In the genomic region with DNA sequence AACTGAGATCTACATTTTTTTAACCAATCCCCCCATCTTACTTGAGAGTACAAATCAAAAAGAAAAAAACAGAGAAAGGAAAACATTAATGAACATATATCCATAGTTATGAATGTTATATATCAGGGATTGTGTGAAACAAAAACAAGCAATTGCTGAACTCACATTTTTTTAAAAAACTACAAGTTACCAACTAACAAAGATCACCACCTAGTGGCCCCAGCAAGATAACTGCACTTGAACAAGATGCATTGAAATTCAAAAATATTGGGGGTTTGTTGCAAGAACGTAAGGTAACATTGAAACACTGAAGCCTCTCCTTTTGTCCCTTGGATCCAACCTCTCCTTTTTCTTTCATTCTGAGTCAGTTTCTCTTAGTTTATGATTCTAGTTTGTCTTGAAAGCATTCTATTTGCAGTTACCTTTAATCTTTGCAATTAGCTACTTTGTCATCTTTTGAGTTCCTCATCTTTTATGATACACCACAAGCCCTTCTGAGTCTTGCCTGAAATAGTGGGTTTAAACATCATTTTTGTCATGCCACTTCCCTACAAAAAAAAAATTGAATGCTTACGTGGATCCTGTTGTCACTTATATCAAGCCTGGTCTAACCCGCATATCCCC, we compare ENCODE assay signal across 8 cellular contexts.
DNase-seq lines count a peak whose midpoint lies in the region; ATAC-seq and TF ChIP-seq lines count a peak whose summit lies in the region.

No MANE protein-coding gene starts in this region.

- intact Hi-C loops in sigmoid colon (cut with DNase I), result no loop called here

- WGBS in sigmoid colon, 2 donors, result 52 to 62% methylated on average over 3 of the region's 3 CpGs

- TF ChIP-seq EP300 in sigmoid colon (IDR thresholded peaks at IDR 0.05), result no peak

- H3K27me3 ChIP-seq in sigmoid colon, result no peaks in the 10 kb centered on the region

- H3K4me3 ChIP-seq in fibroblast of mammary gland (ENCODE audit: control insufficient read depth, low read depth, low read length) (no peak overlapping the region), sigmoid colon (no peak overlapping the region)

- no peaks in the 10 kb centered on the region for H3K36me3 ChIP-seq in sigmoid colon

- DNase-seq in SIG-M5 treated with dmso at 0.1 percent for 504 hours (lab: John Stamatoyannopoulos, UW; ENCODE audit: unreplicated experiment) (peak; percentile 54), SIG-M5 (lab: John Stamatoyannopoulos, UW) (no peak), RKO (ENCODE audit: low spot score) (peak; percentile 77), fibroblast of mammary gland (ENCODE audit: low read depth) (peak; percentile 65), sigmoid colon (no peak), GDM1 (lab: John Stamatoyannopoulos, UW) (no peak)

- H3K27ac ChIP-seq in sigmoid colon, result no peak overlapping the region

- ATAC-seq in HG03354 (IDR thresholded peaks at IDR 0.05; ENCODE audit: poor library complexity, severe bottlenecking, unreplicated experiment), result peak; percentile 83
- no peak for ATAC-seq in activated CD4-positive, CD25-positive, alpha-beta regulatory T cell treated with anti-CD3 and anti-CD28 coated beads, Interleukin-2, amount 50 U/mL, for 24 hours

- TF ChIP-seq POLR2A in sigmoid colon (IDR thresholded peaks at IDR 0.05), result no peak

- peaks cover 0 to 5% (median 0%) of the 10 kb centered on the region in 4 donors for H3K4me1 ChIP-seq in sigmoid colon

- TF ChIP-seq CTCF in fibroblast of mammary gland (conservative IDR thresholded peaks at IDR 0.05; ENCODE audit: control insufficient read depth, insufficient read depth, low read depth, low read length) (peak; percentile 82), sigmoid colon (IDR thresholded peaks at IDR 0.05) (peak in 3 of 4 experiments; percentile 21 to 58 (median 35))

- peaks cover 0 to 2% (median 0%) of the 10 kb centered on the region in 4 donors for H3K9me3 ChIP-seq in sigmoid colon

Comparison
In these comparisons a context has a peak if more than half of its experiments do, and no peak if none do; other contexts are left out.
1. DNase-seq: peak in SIG-M5 treated with dmso at 0.1 percent for 504 hours (single experiment), RKO (single experiment) and fibroblast of mammary gland (single experiment); none in SIG-M5 (single experiment), sigmoid colon (single experiment) and GDM1 (single experiment).